14 cellular contexts compared by ENCODE assay signal in genomic region chr3:16132926-16133325, GRCh38. TPM values are rescaled to one million over a fixed set of nuclear protein-coding genes. Genes with fewer than 3 reads are reported as not detected.
A peak's percentile ranks its signal among the peaks of the same experiment; 100 is the strongest.
DNase-seq lines count a peak whose midpoint lies in the region; ATAC-seq and TF ChIP-seq lines count a peak whose summit lies in the region.
"Had no signal": no experiment of that assay in that cellular context is flagged by ENCODE, and none has a peak within 500 bp of the region (broad histone marks: within the 10 kb centered on the region; RNA-seq: fewer than 3 reads in every experiment).

No MANE protein-coding gene starts in this region.

- no peak overlapping the region for H3K9ac ChIP-seq in IMR-90 (ENCODE audit: low read depth, low read length)

- CTCF ChIA-PET in IMR-90 (lab: Yijun Ruan, JAX) = interaction anchor here (0.6 kb wide), 1 partner anchor 33 kb away, joined by 5 read pairs; no protein-coding TSS in a partner anchor

- H3K79me1 ChIP-seq in IMR-90 (ENCODE audit: low read depth in 1 of 2, low read length in 2 of 2) = no peaks in the 10 kb centered on the region

- in situ Hi-C loops in IMR-90 (cut with MboI; ENCODE audit: low sequenced_read_pairs) = no loop called here

- H3K23ac ChIP-seq in IMR-90 (ENCODE audit: low read depth, low read length) = no peak overlapping the region

- H4K20me1 ChIP-seq in IMR-90 (ENCODE audit: insufficient read depth, low read length) = no peaks in the 10 kb centered on the region

- H2BK15ac ChIP-seq in IMR-90 (ENCODE audit: low read depth, low read length) = peak overlapping the region; percentile 51; the same call in 1 of the 3 replicates

- H3K56ac ChIP-seq in IMR-90 (ENCODE audit: extremely low read depth, insufficient read depth, low read length) = no peak overlapping the region

- peak overlapping the region; percentile 22 to 23; a peak in 2 of 4 replicates for H4K8ac ChIP-seq in IMR-90 (ENCODE audit: low read depth in 2 of 2, low read length in 2 of 2)

- no peak for TF ChIP-seq RAD21 in IMR-90 (IDR thresholded peaks at IDR 0.05; ENCODE audit: low read length)

- H3K36me3 ChIP-seq in IMR-90 (ENCODE audit: control insufficient read depth, insufficient read depth, low read length) (no peaks in the 10 kb centered on the region), stomach (no peaks in the 10 kb centered on the region)
- H3K36me3 ChIP-seq: prostate gland had no signal

- H3K18ac ChIP-seq in IMR-90 (ENCODE audit: low read depth, low read length) = peak overlapping the region; percentile 34

- H2AK9ac ChIP-seq in IMR-90 (replicated peaks; ENCODE audit: low read depth, low read length, poor library complexity) = no peak overlapping the region

- peaks cover 4% of the 10 kb centered on the region for H3K9me1 ChIP-seq in IMR-90 (ENCODE audit: insufficient read depth, low read length)

- H4K5ac ChIP-seq in IMR-90 (ENCODE audit: low read depth, low read length) = peak overlapping the region; percentile 38; the same call in 1 of the 2 replicates

- no TSS peak for BruUV-seq in IMR-90 (replicated peaks; lab: Mats Ljungman, UMichigan)

- H2AK5ac ChIP-seq in IMR-90 (ENCODE audit: low read depth, low read length) = 0 out of 2 replicates have a peak overlapping the region, but pooled peaks have one; percentile 18

- intact Hi-C loops in IMR-90 (cut with micrococcal nuclease) = no loop called here
- intact Hi-C loops in right cardiac atrium (cut with DNase I) = loop anchor here in 1 of 4 donors (10.0 kb wide), 1 partner anchor 78 kb away; no protein-coding TSS in a partner anchor
- intact Hi-C loops in stomach (cut with DNase I; ENCODE audit: low total_unique reads) = no loop called here

- H3K4me3 ChIP-seq in IMR-90 (ENCODE audit: insufficient read depth, low read depth, low read length) = no peak overlapping the region
- no peak overlapping the region for H3K4me3 ChIP-seq in right cardiac atrium (ENCODE audit: low read length)
- no peak overlapping the region for H3K4me3 ChIP-seq in stomach
- H3K4me3 ChIP-seq: prostate gland had no signal

- H3K27me3 ChIP-seq in IMR-90 (ENCODE audit: control insufficient read depth, insufficient read depth, low read length) (no peaks in the 10 kb centered on the region), right cardiac atrium (ENCODE audit: control insufficient read depth, insufficient read depth) (no peaks in the 10 kb centered on the region), stomach (no peaks in the 10 kb centered on the region)

- WGBS in IMR-90 (ENCODE audit: extremely low coverage in 2 of 2, insufficient read length in 1 of 2), 2 experiments = no CpG with 5 or more reads among the region's 3 CpGs
- WGBS in right cardiac atrium = 28% methylated on average over 3 of the region's 3 CpGs
- WGBS in stomach, 5 donors = 39 to 86% (median 72%) methylated on average over 3 of the region's 3 CpGs

- TF ChIP-seq CTCF in IMR-90 (conservative IDR thresholded peaks at IDR 0.05; ENCODE audit: low read depth, low read length) (no peak), stomach (IDR thresholded peaks at IDR 0.05) (no peak)

- DNase-seq in IMR-90 = peak; percentile 64
- DNase-seq in cerebellar nuclear complex (lab: John Stamatoyannopoulos, UW) = peak; percentile 32 to 62
- peak in 1 of 3 donors; percentile 68 for DNase-seq in right cardiac atrium
- no peak for DNase-seq in stomach
- no peak for DNase-seq in nucleus accumbens (lab: John Stamatoyannopoulos, UW)
- no peak for DNase-seq in COLO829 (ENCODE audit: low spot score)
- DNase-seq in NCI-H187 (lab: John Stamatoyannopoulos, UW) = no peak
- DNase-seq: activated CD4-positive, alpha-beta T cell treated with anti-CD3 and anti-CD28 coated beads, Interleukin-2, amount 50 U/mL, for 48 hours; CD4-positive, CD25-positive, alpha-beta regulatory T cell; NCI-H2227 treated with DMSO at 0.1 percent for 48 hours; RPMI8226 had no signal

- H2BK120ac ChIP-seq in IMR-90 (ENCODE audit: low read depth, low read length) = 0 out of 2 replicates have a peak overlapping the region, but pooled peaks have one; percentile 54

- TF ChIP-seq EP300 in stomach (IDR thresholded peaks at IDR 0.05) = no peak

- peak overlapping the region; percentile 29; the same call in 1 of the 2 replicates for H4K91ac ChIP-seq in IMR-90 (ENCODE audit: insufficient read depth, low read depth, low read length)

- H2AFZ ChIP-seq in IMR-90 (replicated peaks; ENCODE audit: low read length, poor library complexity) = no peak overlapping the region

- ATAC-seq in IMR-90 (ENCODE audit: low read depth) (no peak), right cardiac atrium (peak; percentile 64 to 71), GM19351 (IDR thresholded peaks at IDR 0.05; ENCODE audit: unreplicated experiment) (no peak)
- ATAC-seq: left lobe of liver had no signal

- dilution Hi-C loops in IMR-90 (cut with HindIII; ENCODE audit: low sequenced_read_pairs, unreplicated experiment) = no loop called here

- H3K9me3 ChIP-seq in IMR-90 (ENCODE audit: control insufficient read depth, insufficient read depth, low read length) (peaks cover 8% of the 10 kb centered on the region), right cardiac atrium (ENCODE audit: control insufficient read depth, low read length) (no peaks in the 10 kb centered on the region), stomach (peaks cover 0 to 6% (median 0%) of the 10 kb centered on the region in 4 donors)
- H3K9me3 ChIP-seq: prostate gland had no signal

- POLR2A ChIA-PET in IMR-90 (lab: Charles Lee; ENCODE audit: unreplicated experiment) = no interaction called here

- H3K14ac ChIP-seq in IMR-90 (replicated peaks; ENCODE audit: low read depth, low read length) = 0 out of 2 replicates have a peak overlapping the region, but pooled peaks have one; percentile 26

- peak overlapping the region; percentile 78; the same call in 1 of the 2 replicates for H2BK20ac ChIP-seq in IMR-90 (ENCODE audit: low read depth, low read length)

- H3K4ac ChIP-seq in IMR-90 (ENCODE audit: low read depth, low read length) = peak overlapping the region; percentile 40; the same call in 1 of the 2 replicates

- H3K4me2 ChIP-seq in IMR-90 (ENCODE audit: low read depth, low read length) = no peak overlapping the region

- TF ChIP-seq POLR2A in IMR-90 (IDR thresholded peaks at IDR 0.05; ENCODE audit: low read depth, low read length) (no peak), stomach (IDR thresholded peaks at IDR 0.05) (no peak)

- peak overlapping the region; percentile 27; the same call in 1 of the 2 replicates for H3K27ac ChIP-seq in IMR-90 (ENCODE audit: insufficient read depth, low read length)
- H3K27ac ChIP-seq in right cardiac atrium (ENCODE audit: low read length) = no peak overlapping the region
- peak overlapping the region in 4 of 5 donors; percentile 50 to 60 (median 58) for H3K27ac ChIP-seq in stomach
- H3K27ac ChIP-seq: prostate gland had no signal

- peaks cover 31% of the 10 kb centered on the region for H3K4me1 ChIP-seq in IMR-90 (ENCODE audit: control insufficient read depth, insufficient read depth, low read length)
- peaks cover 12% of the 10 kb centered on the region for H3K4me1 ChIP-seq in right cardiac atrium (ENCODE audit: control insufficient read depth, insufficient read depth, low read length)
- H3K4me1 ChIP-seq in stomach = peaks cover 0 to 17% (median 8%) of the 10 kb centered on the region in 4 donors
- H3K4me1 ChIP-seq: prostate gland had no signal

- H2BK5ac ChIP-seq in IMR-90 (ENCODE audit: low read depth, low read length, poor library complexity, severe bottlenecking) = no peak overlapping the region

TF ChIP-seq in IMR-90, 13 proteins besides CTCF, POLR2A, EP300 and RAD21:
- TF ChIP-seq CEBPB (IDR thresholded peaks at IDR 0.05; ENCODE audit: low read depth, low read length) (no peak), MAFK (IDR thresholded peaks at IDR 0.05; ENCODE audit: low read depth, low read length) (no peak), BHLHE40 (IDR thresholded peaks at IDR 0.05; ENCODE audit: low read depth, low read length) (no peak), MAZ (IDR thresholded peaks at IDR 0.05; ENCODE audit: borderline replicate concordance, low read depth, low read length) (no peak), ELK1 (IDR thresholded peaks at IDR 0.05; ENCODE audit: borderline replicate concordance, low read depth, low read length) (no peak), CHD1 (IDR thresholded peaks at IDR 0.05; ENCODE audit: low read depth, low read length) (no peak), FOS (IDR thresholded peaks at IDR 0.05; ENCODE audit: low read depth, low read length) (no peak), MXI1 (IDR thresholded peaks at IDR 0.05; ENCODE audit: borderline replicate concordance, low read depth, low read length) (no peak), SMC3 (IDR thresholded peaks at IDR 0.05; ENCODE audit: low read depth, low read length) (no peak), RCOR1 (IDR thresholded peaks at IDR 0.05; ENCODE audit: insufficient replicate concordance, low read length) (no peak), NFE2L2 (IDR thresholded peaks at IDR 0.05; ENCODE audit: low read depth, low read length) (no peak), RFX5 (IDR thresholded peaks at IDR 0.05; ENCODE audit: low read depth, low read length) (no peak), USF2 (IDR thresholded peaks at IDR 0.05; ENCODE audit: low read depth, low read length) (no peak)

RNA-seq across cellular contexts. Expression of gene GALNT15, which starts 41.6 kb away (rescaled TPM):
- total RNA-seq in IMR-90 (2012; rRNA removed) = 14.7 and 19.7 TPM in 2 replicates
- 11.0 and 12.8 TPM in 2 replicates for polyA plus RNA-seq in IMR-90 (2012; rRNA removed)
- polyA plus RNA-seq in IMR-90 (2012; cell fraction: cytosol; rRNA removed) = 8.5 and 15.7 TPM in 2 replicates
- 7.3 and 8.8 TPM in 2 replicates for polyA plus RNA-seq in IMR-90 (2012; cell fraction: nucleus; rRNA removed; ENCODE audit: low replicate concordance)
- total RNA-seq in right cardiac atrium = 10 to 100 TPM in 2 of 4 donors, 1 to 10 TPM in 2; 6.2 to 19.3 (median 12.3) TPM
- polyA plus RNA-seq in right cardiac atrium = 10.1 TPM
- 100 to 1,000 TPM in 1 of 5 donors, 10 to 100 TPM in 4; 16.5 to 133 (median 58.3) TPM for total RNA-seq in stomach
- polyA plus RNA-seq in stomach = 1 to 10 TPM; 4.2 to 5.7 (median 4.6) TPM
- total RNA-seq: CD4-positive, CD25-positive, alpha-beta regulatory T cell had no signal
- polyA plus RNA-seq: CD4-positive, CD25-positive, alpha-beta regulatory T cell had no signal

Comparison
In these comparisons a context has a peak if more than half of its experiments do, and no peak if none do; other contexts are left out.
1. ATAC-seq: peak in right cardiac atrium (2 of 2); none in IMR-90 (single experiment) and GM19351 (single experiment).
2. DNase-seq: peak in IMR-90 (single experiment) and cerebellar nuclear complex (2 of 2); none in stomach (single experiment), nucleus accumbens (0 of 56), COLO829 (single experiment) and NCI-H187 (0 of 2).